In genomic region chr2:40851661-40852060, GRCh38 we compare ENCODE assay signal across 19 cellular contexts.
DNase-seq lines count a peak whose midpoint lies in the region; ATAC-seq, FAIRE-seq and TF ChIP-seq lines count a peak whose summit lies in the region.
"Had no signal": no experiment of that assay in that cellular context is flagged by ENCODE, and none has a peak within 500 bp of the region (broad histone marks: within the 10 kb centered on the region; RNA-seq: fewer than 3 reads in every experiment).

No MANE protein-coding gene starts in this region.

- FAIRE-seq in G401.6 (lab: Jason Lieb, UNC) (peak; percentile 55), RCC 7860 (lab: Jason Lieb, UNC) (peak; percentile 71)

- no peak for TF ChIP-seq CTCF in fibroblast of mammary gland (conservative IDR thresholded peaks at IDR 0.05; ENCODE audit: control insufficient read depth, insufficient read depth, low read depth, low read length)

- H3K4me3 ChIP-seq in fibroblast of mammary gland (ENCODE audit: control insufficient read depth, low read depth, low read length) = no peak overlapping the region
- H3K4me3 ChIP-seq: GM23248, SK-N-MC had no signal

- DNase-seq in RCC 7860 (ENCODE audit: low spot score) (peak; percentile 10), fibroblast of mammary gland (ENCODE audit: low read depth) (peak; percentile 8), renal cortical epithelial cell (ENCODE audit: low read depth) (peak; percentile 74), AML-193 (lab: John Stamatoyannopoulos, UW) (no peak)
- DNase-seq: EL, GM23248, H9, HFFc6, NCI-H1694 treated with DMSO at 0.1 percent for 48 hours, NCI-H2081 treated with DMSO at 0.1 percent for 48 hours, NCI-H2171 treated with DMSO at 0.1 percent for 48 hours, NCI-H524 treated with DMSO at 0.1 percent for 48 hours, OCI-M1, SHP77, SW 1271 had no signal

- ATAC-seq in HG03520 (IDR thresholded peaks at IDR 0.05; ENCODE audit: unreplicated experiment) (no peak), HG03039 (IDR thresholded peaks at IDR 0.05; ENCODE audit: unreplicated experiment) (no peak)

Comparison
In these comparisons a context has a peak if more than half of its experiments do, and no peak if none do; other contexts are left out.
1. DNase-seq: peak in RCC 7860 (single experiment), fibroblast of mammary gland (single experiment) and renal cortical epithelial cell (single experiment); none in AML-193 (0 of 2).